22 cellular contexts compared by ENCODE assay signal in genomic region chr20:61683721-61684120, GRCh38.
DNase-seq lines count a peak whose midpoint lies in the region; ATAC-seq and TF ChIP-seq lines count a peak whose summit lies in the region.
"Had no signal": no experiment of that assay in that cellular context is flagged by ENCODE, and none has a peak within 500 bp of the region (broad histone marks: within the 10 kb centered on the region; RNA-seq: fewer than 3 reads in every experiment).

No MANE protein-coding gene starts in this region.

- no peak for TF ChIP-seq CTCF in heart right ventricle (IDR thresholded peaks at IDR 0.05)
- peak; percentile 36 for TF ChIP-seq CTCF in foreskin keratinocyte (conservative IDR thresholded peaks at IDR 0.05)
- TF ChIP-seq CTCF in MM.1S (IDR thresholded peaks at IDR 0.05; ENCODE audit: low read length) = no peak

- H3K4me1 ChIP-seq in heart right ventricle = no peaks in the 10 kb centered on the region
- H3K4me1 ChIP-seq in foreskin keratinocyte = peaks cover 15% of the 10 kb centered on the region
- H3K4me1 ChIP-seq in MM.1S (ENCODE audit: low read length) = no peaks in the 10 kb centered on the region
- H3K4me1 ChIP-seq: lower lobe of right lung, Peyer's patch, testis had no signal

- no peaks in the 10 kb centered on the region for H4K20me1 ChIP-seq in MM.1S (ENCODE audit: insufficient read depth, low read length)
- H4K20me1 ChIP-seq: BLaER1 had no signal

- no peak overlapping the region for H3K9ac ChIP-seq in MM.1S (ENCODE audit: low read length)
- H3K9ac ChIP-seq: BLaER1, SK-N-SH had no signal

- no peak overlapping the region for H3K4me3 ChIP-seq in heart right ventricle
- H3K4me3 ChIP-seq in MM.1S (ENCODE audit: low read length) = no peak overlapping the region
- H3K4me3 ChIP-seq: BLaER1, lower lobe of right lung, Peyer's patch, testis, vagina had no signal

- H2AFZ ChIP-seq in MM.1S (ENCODE audit: low read length) = no peak overlapping the region

- H3F3A ChIP-seq in MM.1S (ENCODE audit: insufficient read depth, low read length) = no peaks in the 10 kb centered on the region

- no peak for ATAC-seq in Right ventricle myocardium superior (ENCODE audit: poor library complexity)
- no peak for ATAC-seq in heart right ventricle
- ATAC-seq in foreskin keratinocyte = peak; percentile 81
- no peak for ATAC-seq in GM21390 (IDR thresholded peaks at IDR 0.05; ENCODE audit: unreplicated experiment)
- ATAC-seq: lower lobe of right lung, right cardiac atrium had no signal

- H3K4me2 ChIP-seq in MM.1S (ENCODE audit: low read depth, low read length) = no peak overlapping the region
- H3K4me2 ChIP-seq: BLaER1, SK-N-SH had no signal

- WGBS in heart right ventricle, 2 donors = 53 to 56% methylated on average over 6 of the region's 6 CpGs

- no peaks in the 10 kb centered on the region for H3K9me3 ChIP-seq in heart right ventricle
- H3K9me3 ChIP-seq in MM.1S (replicated peaks; ENCODE audit: insufficient read depth, low read length) = no peaks in the 10 kb centered on the region
- H3K9me3 ChIP-seq: BLaER1, lower lobe of right lung, Peyer's patch, SK-N-SH, testis, vagina had no signal

- DNase-seq in Right ventricle myocardium superior (peak; percentile 20), heart right ventricle (no peak), NCI-H748 (lab: John Stamatoyannopoulos, UW; ENCODE audit: unreplicated experiment) (peak; percentile 77), foreskin keratinocyte (peak; percentile 63 to 74), mesenteric fat pad (ENCODE audit: low spot score) (no peak), GM19240 (ENCODE audit: insufficient read length, low spot score) (no peak), MM.1S (no peak)
- DNase-seq: activated CD4-positive, alpha-beta memory T cell treated with anti-CD3 and anti-CD28 coated beads, Interleukin-2, amount 10 ng/mL, durations not matched to agents 7 days and 5 days; activated CD4-positive, CD25-positive, alpha-beta regulatory T cell; activated naive CD4-positive, alpha-beta T cell treated with Interleukin-2 at 50 U/mL for 16 hours; activated T-cell treated with anti-CD3 and anti-CD28 coated beads for 4 hours; amniotic stem cell; NCI-H2081; NK-92 treated with Interleukin-12 subunit alpha and Interleukin-12 subunit beta, amount 100 ng/mL, for 24 hours; Peyer's patch; SK-N-SH; testis had no signal

- H3K79me2 ChIP-seq in MM.1S (ENCODE audit: low read length) = no peaks in the 10 kb centered on the region

- H3K27ac ChIP-seq in heart right ventricle (no peak overlapping the region), foreskin keratinocyte (peak overlapping the region; percentile 5), MM.1S (ENCODE audit: low read length) (no peak overlapping the region)
- H3K27ac ChIP-seq: BLaER1, lower lobe of right lung, Peyer's patch, testis, vagina had no signal

- intact Hi-C loops in Right ventricle myocardium superior (cut with DNase I) (no loop called here), heart right ventricle (cut with DNase I) (no loop called here)

- H3K36me3 ChIP-seq in heart right ventricle = no peaks in the 10 kb centered on the region
- no peaks in the 10 kb centered on the region for H3K36me3 ChIP-seq in MM.1S (replicated peaks; ENCODE audit: insufficient read depth, low read length)
- H3K36me3 ChIP-seq: BLaER1, lower lobe of right lung, Peyer's patch, vagina had no signal

- peaks cover 0 to 71% (median 27%) of the 10 kb centered on the region in 7 donors for H3K27me3 ChIP-seq in heart right ventricle
- H3K27me3 ChIP-seq in foreskin keratinocyte = peaks cover 13% of the 10 kb centered on the region
- peaks cover 95% of the 10 kb centered on the region for H3K27me3 ChIP-seq in MM.1S (replicated peaks; ENCODE audit: insufficient read depth, low read length)
- H3K27me3 ChIP-seq: BLaER1, Peyer's patch, testis, vagina had no signal

- no peaks in the 10 kb centered on the region for H3K9me2 ChIP-seq in MM.1S (replicated peaks; ENCODE audit: insufficient read depth, low read length)
- H3K9me2 ChIP-seq: SK-N-SH had no signal

Comparison
In these comparisons a context has a peak if more than half of its experiments do, and no peak if none do; other contexts are left out.
1. DNase-seq: peak in Right ventricle myocardium superior (single experiment), NCI-H748 (single experiment) and foreskin keratinocyte (2 of 2); none in heart right ventricle (0 of 2), mesenteric fat pad (single experiment), GM19240 (single experiment) and MM.1S (single experiment).